ENCODE assay signal across 1 cellular context in genomic region chr10:112584276-112584675, GRCh38.
TF ChIP-seq lines count a peak whose summit lies in the region.

No MANE protein-coding gene starts in this region.

TF ChIP-seq in IMR-90, 13 proteins besides CTCF, POLR2A, EP300 and RAD21:
- TF ChIP-seq SMC3 (IDR thresholded peaks at IDR 0.05; ENCODE audit: low read depth, low read length), result no peak
- TF ChIP-seq RFX5 (IDR thresholded peaks at IDR 0.05; ENCODE audit: low read depth, low read length), result no peak
- no peak for TF ChIP-seq MAZ (IDR thresholded peaks at IDR 0.05; ENCODE audit: borderline replicate concordance, low read depth, low read length)
- no peak for TF ChIP-seq MAFK (IDR thresholded peaks at IDR 0.05; ENCODE audit: low read depth, low read length)
- TF ChIP-seq CHD1 (IDR thresholded peaks at IDR 0.05; ENCODE audit: low read depth, low read length), result no peak
- no peak for TF ChIP-seq USF2 (IDR thresholded peaks at IDR 0.05; ENCODE audit: low read depth, low read length)
- TF ChIP-seq FOS (IDR thresholded peaks at IDR 0.05; ENCODE audit: low read depth, low read length), result no peak
- no peak for TF ChIP-seq BHLHE40 (IDR thresholded peaks at IDR 0.05; ENCODE audit: low read depth, low read length)
- no peak for TF ChIP-seq ELK1 (IDR thresholded peaks at IDR 0.05; ENCODE audit: borderline replicate concordance, low read depth, low read length)
- no peak for TF ChIP-seq RCOR1 (IDR thresholded peaks at IDR 0.05; ENCODE audit: insufficient replicate concordance, low read length)
- no peak for TF ChIP-seq CEBPB (IDR thresholded peaks at IDR 0.05; ENCODE audit: low read depth, low read length)
- no peak for TF ChIP-seq NFE2L2 (IDR thresholded peaks at IDR 0.05; ENCODE audit: low read depth, low read length)
- no peak for TF ChIP-seq MXI1 (IDR thresholded peaks at IDR 0.05; ENCODE audit: borderline replicate concordance, low read depth, low read length)
